In the genomic region with DNA sequence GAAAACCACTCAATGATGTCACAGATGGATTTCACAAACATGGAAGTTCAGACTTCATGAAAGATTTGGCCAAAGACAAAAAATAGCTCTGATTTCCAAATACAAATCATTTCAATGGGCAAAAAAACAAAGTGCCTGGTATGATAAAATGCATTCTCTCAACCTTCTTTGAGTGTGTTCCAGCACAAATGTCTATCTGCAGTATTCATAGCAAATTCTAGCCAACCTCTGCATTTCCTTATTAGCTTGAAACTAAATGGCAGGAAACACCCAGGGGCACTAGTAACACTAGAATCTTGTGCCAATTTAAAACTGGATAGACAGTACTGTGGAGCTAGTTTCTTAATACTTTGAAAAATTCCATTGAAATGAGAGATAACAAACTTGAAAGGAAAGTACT, we compare ENCODE assay signal across 19 cellular contexts. TPM values are rescaled to one million over a fixed set of nuclear protein-coding genes. Genes with fewer than 3 reads are reported as not detected.
DNase-seq lines count a peak whose midpoint lies in the region; ATAC-seq, FAIRE-seq and TF ChIP-seq lines count a peak whose summit lies in the region.
"Had no signal": no experiment of that assay in that cellular context is flagged by ENCODE, and none has a peak within 500 bp of the region (broad histone marks: within the 10 kb centered on the region; RNA-seq: fewer than 3 reads in every experiment).

No MANE protein-coding gene starts in this region.

- H3K27me3 ChIP-seq in keratinocyte (ENCODE audit: control insufficient read depth, extremely low read depth, insufficient read depth, low read length) = no peaks in the 10 kb centered on the region
- H3K27me3 ChIP-seq: BE2C had no signal

- no peak overlapping the region for H2AFZ ChIP-seq in keratinocyte (ENCODE audit: control insufficient read depth, low read length)

- no peak overlapping the region for H3K4me2 ChIP-seq in keratinocyte (ENCODE audit: control insufficient read depth, extremely low read depth, insufficient read depth, low read depth, low read length)
- H3K4me2 ChIP-seq: A549 had no signal

- TF ChIP-seq CTCF in epithelial cell of esophagus (IDR thresholded peaks at IDR 0.05; ENCODE audit: insufficient read depth, low read depth, low read length, missing control alignments) = no peak
- TF ChIP-seq CTCF in keratinocyte (optimal IDR thresholded peaks at IDR 0.05 in 1 of 3, IDR thresholded peaks at IDR 0.05 in 1 of 3, conservative IDR thresholded peaks at IDR 0.05 in 1 of 3; ENCODE audit: extremely low read depth in 1 of 3, insufficient read depth in 2 of 3, low read length in 3 of 3) = no peak

- no peak for ATAC-seq in GM18511 (IDR thresholded peaks at IDR 0.05; ENCODE audit: unreplicated experiment)
- ATAC-seq: A549, Panc1 had no signal

- no peaks in the 10 kb centered on the region for H3K79me2 ChIP-seq in keratinocyte (ENCODE audit: control insufficient read depth, insufficient read depth, low read length)

- H3K9ac ChIP-seq in SK-N-MC (ENCODE audit: insufficient read length) (no peak overlapping the region), keratinocyte (ENCODE audit: control insufficient read depth, extremely low read depth, insufficient read depth, low read length) (no peak overlapping the region)

- dilution Hi-C loops in keratinocyte (cut with MboI; ENCODE audit: extremely low pct_ligation_motif_present, low sequenced_read_pairs) = no loop called here

- peak; percentile 13 for FAIRE-seq in keratinocyte (lab: Jason Lieb, UNC)
- FAIRE-seq: A549, H1 had no signal

- H3K4me1 ChIP-seq in keratinocyte (ENCODE audit: control insufficient read depth, extremely low read depth, insufficient read depth, low read length) = no peaks in the 10 kb centered on the region
- H3K4me1 ChIP-seq: A549, BE2C had no signal

- DNase-seq in AG20443 (ENCODE audit: low spot score) (peak; percentile 39), SK-N-MC (ENCODE audit: low read depth, low spot score) (no peak), epithelial cell of esophagus (ENCODE audit: low read depth) (peak; percentile 38), keratinocyte (ENCODE audit: low read depth, low spot score) (no peak), Kasumi-1 (lab: John Stamatoyannopoulos, UW) (no peak)
- DNase-seq in stimulated activated CD4-positive, alpha-beta T cell treated with anti-CD3 and anti-CD28 coated beads, Interleukin-1b, Interleukin-23, amount 100 ng/mL, for 48 hours = no peak
- DNase-seq: BE2C; CD4-positive, alpha-beta memory T cell; DMS79 treated with DMSO at 0.1 percent for 48 hours; GDM1; KBM-7; NCI-H1105; NCI-H187; NCI-H774; SHP77 had no signal

- H3K9me3 ChIP-seq in SK-N-MC (ENCODE audit: low read depth, low read length) = peaks cover 7% of the 10 kb centered on the region; the same call in 1 of the 2 replicates
- H3K9me3 ChIP-seq in keratinocyte (ENCODE audit: control insufficient read depth, low read depth, low read length) = no peaks in the 10 kb centered on the region
- H3K9me3 ChIP-seq: A549, BE2C had no signal

- H4K20me1 ChIP-seq in keratinocyte (ENCODE audit: control insufficient read depth, extremely low read depth, insufficient read depth, low read length) = no peaks in the 10 kb centered on the region

- peak overlapping the region; percentile 51 for H3K4me3 ChIP-seq in SK-N-MC
- H3K4me3 ChIP-seq in epithelial cell of esophagus (ENCODE audit: low read length) = no peak overlapping the region
- H3K4me3 ChIP-seq in keratinocyte (ENCODE audit: control insufficient read depth in 2 of 3, extremely low read depth in 1 of 3, insufficient read depth in 2 of 3, low read depth in 1 of 3, low read length in 3 of 3) = no peak overlapping the region
- H3K4me3 ChIP-seq: A549 had no signal

- H3K36me3 ChIP-seq in SK-N-MC (ENCODE audit: insufficient read depth, low read length) (no peaks in the 10 kb centered on the region), keratinocyte (ENCODE audit: control insufficient read depth in 2 of 2, extremely low read depth in 1 of 2, insufficient read depth in 2 of 2, low read length in 2 of 2) (no peaks in the 10 kb centered on the region)
- H3K36me3 ChIP-seq: BE2C had no signal

- no peaks in the 10 kb centered on the region for H3K9me1 ChIP-seq in keratinocyte (ENCODE audit: control insufficient read depth, extremely low read depth, insufficient read depth, low read length)

- H3K27ac ChIP-seq in SK-N-MC (peak overlapping the region; percentile 94), keratinocyte (ENCODE audit: control insufficient read depth, insufficient read depth, low read length) (no peak overlapping the region)
- H3K27ac ChIP-seq: A549 had no signal

RNA-seq across cellular contexts. Expression of a gene that starts 28.5 kb away (rescaled TPM):
- 19.8 to 30.8 TPM (median 22.8 TPM) in 3 replicates for polyA plus RNA-seq in keratinocyte
- 19.1 TPM for polyA plus RNA-seq in keratinocyte (2011; ENCODE audit: low read depth)
- 12.7 and 23.7 TPM in 2 replicates for polyA plus RNA-seq in keratinocyte (2011; cell fraction: cytosol; rRNA removed)
- 27.7 and 33.9 TPM in 2 replicates for polyA plus RNA-seq in keratinocyte (2011; cell fraction: nucleus; rRNA removed)
- 16.2 and 19.5 TPM in 2 replicates for polyA plus RNA-seq in keratinocyte (2012; ENCODE audit: low replicate concordance)
- 9.9 to 23.5 TPM (median 12.2 TPM) in 3 replicates for polyA minus RNA-seq in keratinocyte
- polyA minus RNA-seq in keratinocyte (2011; cell fraction: cytosol; rRNA and poly(A)+ RNA removed) = 10.7 TPM
- polyA minus RNA-seq in keratinocyte (2011; cell fraction: nucleus; rRNA and poly(A)+ RNA removed) = 9.4 and 21.6 TPM in 2 replicates

RNA-seq across cellular contexts. Expression of a gene that starts 42.9 kb away (rescaled TPM):
- 1.4 to 17.2 TPM (median 8.5 TPM) in 3 replicates for polyA plus RNA-seq in keratinocyte
- 1.9 TPM for polyA plus RNA-seq in keratinocyte (2011; ENCODE audit: low read depth)
- 3.0 and 3.3 TPM in 2 replicates for polyA plus RNA-seq in keratinocyte (2011; cell fraction: cytosol; rRNA removed)
- polyA plus RNA-seq in keratinocyte (2011; cell fraction: nucleus; rRNA removed) = 2.6 and 3.5 TPM in 2 replicates
- polyA plus RNA-seq in keratinocyte (2012; ENCODE audit: low replicate concordance) = 2.4 and 10.5 TPM in 2 replicates
- 0.49 to 11.2 TPM (median 4.6 TPM) in 3 replicates for polyA minus RNA-seq in keratinocyte
- polyA minus RNA-seq in keratinocyte (2011; cell fraction: cytosol; rRNA and poly(A)+ RNA removed) = 4.8 TPM
- 0.54 and 3.4 TPM in 2 replicates for polyA minus RNA-seq in keratinocyte (2011; cell fraction: nucleus; rRNA and poly(A)+ RNA removed)
- polyA plus RNA-seq: A549; CD4-positive, alpha-beta memory T cell had no signal

Comparison
In these comparisons a context has a peak if more than half of its experiments do, and no peak if none do; other contexts are left out.
1. DNase-seq: peak in AG20443 (single experiment) and epithelial cell of esophagus (single experiment); none in SK-N-MC (single experiment), keratinocyte (single experiment), stimulated activated CD4-positive, alpha-beta T cell treated with anti-CD3 and anti-CD28 coated beads, Interleukin-1b, Interleukin-23, amount 100 ng/mL, for 48 hours (single experiment) and Kasumi-1 (0 of 2).